Comparison of ENCODE assay signal across 8 cellular contexts in the genomic region with DNA sequence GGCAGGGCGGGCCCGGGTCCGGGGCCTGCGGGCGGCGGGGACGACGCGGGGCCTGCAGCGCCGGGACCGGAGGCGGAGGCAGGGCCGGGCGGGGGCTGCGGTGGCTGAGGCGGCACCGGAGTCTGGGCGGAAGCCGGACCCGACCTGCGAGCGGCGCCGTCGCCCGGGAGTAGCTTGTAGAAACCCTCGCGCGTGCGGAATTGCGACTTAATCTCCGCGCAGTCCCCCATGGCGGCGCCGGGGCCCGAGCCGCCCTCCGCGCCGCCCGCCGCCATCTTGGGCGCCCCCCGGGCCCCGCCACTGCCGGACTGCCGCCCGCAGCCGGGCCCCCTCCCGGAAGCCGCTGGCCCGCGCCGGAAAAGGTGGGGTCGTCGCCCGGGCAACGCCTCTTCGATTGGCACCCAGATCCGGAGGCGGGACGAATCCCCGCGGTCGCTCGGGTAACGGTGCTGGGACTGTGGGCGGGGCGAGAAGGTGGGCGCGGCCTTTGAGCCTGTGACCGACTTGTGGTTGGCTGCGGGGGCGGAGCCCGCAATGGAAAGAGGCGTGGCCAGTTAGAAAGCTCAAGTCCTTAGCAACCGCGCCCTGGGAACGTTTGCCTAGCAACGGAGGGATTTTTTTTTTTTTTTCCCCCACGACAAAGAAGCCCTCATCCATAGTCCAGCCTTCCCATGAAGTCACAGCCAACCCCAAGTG. TPM values are rescaled to one million over a fixed set of nuclear protein-coding genes. Genes with fewer than 3 reads are reported as not detected.
DNase-seq lines count a peak whose midpoint lies in the region; ATAC-seq and TF ChIP-seq lines count a peak whose summit lies in the region.

A gene with protein sequence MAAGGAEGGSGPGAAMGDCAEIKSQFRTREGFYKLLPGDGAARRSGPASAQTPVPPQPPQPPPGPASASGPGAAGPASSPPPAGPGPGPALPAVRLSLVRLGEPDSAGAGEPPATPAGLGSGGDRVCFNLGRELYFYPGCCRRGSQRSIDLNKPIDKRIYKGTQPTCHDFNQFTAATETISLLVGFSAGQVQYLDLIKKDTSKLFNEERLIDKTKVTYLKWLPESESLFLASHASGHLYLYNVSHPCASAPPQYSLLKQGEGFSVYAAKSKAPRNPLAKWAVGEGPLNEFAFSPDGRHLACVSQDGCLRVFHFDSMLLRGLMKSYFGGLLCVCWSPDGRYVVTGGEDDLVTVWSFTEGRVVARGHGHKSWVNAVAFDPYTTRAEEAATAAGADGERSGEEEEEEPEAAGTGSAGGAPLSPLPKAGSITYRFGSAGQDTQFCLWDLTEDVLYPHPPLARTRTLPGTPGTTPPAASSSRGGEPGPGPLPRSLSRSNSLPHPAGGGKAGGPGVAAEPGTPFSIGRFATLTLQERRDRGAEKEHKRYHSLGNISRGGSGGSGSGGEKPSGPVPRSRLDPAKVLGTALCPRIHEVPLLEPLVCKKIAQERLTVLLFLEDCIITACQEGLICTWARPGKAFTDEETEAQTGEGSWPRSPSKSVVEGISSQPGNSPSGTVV (minus strand): TSS at position 364 of the 696 bp plus-strand sequence. CDS start 89 bp downstream, at position 275.

- peak; percentile 52 for TF ChIP-seq POLR2A in NB4 (IDR thresholded peaks at IDR 0.05; ENCODE audit: extremely low read depth, insufficient read length)
- TF ChIP-seq POLR2A in testis (IDR thresholded peaks at IDR 0.05) = peak; percentile 13

- peak; percentile 99 for ATAC-seq in omental fat pad (ENCODE audit: low FRiP score)

- intact Hi-C loops in testis (cut with DNase I; ENCODE audit: low total_unique reads) = no loop called here

- H3K4me3 ChIP-seq in HFF-Myc (replicated peaks; ENCODE audit: low read depth, low read length) (peak within 1 kb of the TSS; percentile 90), NB4 (ENCODE audit: low read depth, low read length) (peak within 1 kb of the TSS; percentile 50), SK-N-MC (peak within 1 kb of the TSS; percentile 90), testis (peak within 1 kb of the TSS; percentile 52 to 91)

- peak; percentile 97 for DNase-seq in GM03348 (ENCODE audit: low spot score)
- DNase-seq in HFF-Myc (ENCODE audit: extremely low read depth, low read depth) = peak; percentile 95
- DNase-seq in NB4 (ENCODE audit: low read depth) = peak; percentile 93
- peak; percentile 80 for DNase-seq in SK-N-MC (ENCODE audit: low read depth, low spot score)
- peak; percentile 91 for DNase-seq in glomerular endothelial cell (ENCODE audit: extremely low read depth, low read depth, low spot score)
- peak; percentile 99 for DNase-seq in omental fat pad (ENCODE audit: low spot score)
- peak; percentile 100 for DNase-seq in testis

- peaks cover 6% of the 10 kb centered on the region for H3K27me3 Mint-ChIP-seq in activated naive CD4-positive, alpha-beta T cell treated with anti-CD3 and anti-CD28 coated beads, Interleukin-2, amount 50 U/mL, for 24 hours

- H3K36me3 ChIP-seq in SK-N-MC (ENCODE audit: insufficient read depth, low read length) = peaks cover 23% of the 10 kb centered on the region
- H3K36me3 ChIP-seq in testis (ENCODE audit: low read depth, missing control alignments) = no peaks in the 10 kb centered on the region

- peaks cover 38% of the 10 kb centered on the region for H3K4me1 Mint-ChIP-seq in activated naive CD4-positive, alpha-beta T cell treated with anti-CD3 and anti-CD28 coated beads, Interleukin-2, amount 50 U/mL, for 24 hours

- H3K27me3 ChIP-seq in testis = no peaks in the 10 kb centered on the region

- H3K9me3 ChIP-seq in SK-N-MC (ENCODE audit: low read depth, low read length) = no peaks in the 10 kb centered on the region
- H3K9me3 ChIP-seq in testis = no peaks in the 10 kb centered on the region

- H3K27ac Mint-ChIP-seq in activated naive CD4-positive, alpha-beta T cell treated with anti-CD3 and anti-CD28 coated beads, Interleukin-2, amount 50 U/mL, for 24 hours = peak within 1 kb of the TSS; percentile 88

- WGBS in testis, 2 donors = 0 to 1% methylated on average over 8 to 66 of the region's 83 CpGs

- H3K27ac ChIP-seq in SK-N-MC = peak within 1 kb of the TSS; percentile 54; the same call in 1 of the 2 replicates
- peak within 1 kb of the TSS in 1 of 2 donors; percentile 80 for H3K27ac ChIP-seq in testis

- H3K4me3 Mint-ChIP-seq in activated naive CD4-positive, alpha-beta T cell treated with anti-CD3 and anti-CD28 coated beads, Interleukin-2, amount 50 U/mL, for 24 hours = peak within 1 kb of the TSS; percentile 92

- TF ChIP-seq CTCF in HFF-Myc (IDR thresholded peaks at IDR 0.05; ENCODE audit: low read depth, low read length, missing control alignments) (no peak), NB4 (IDR thresholded peaks at IDR 0.05; ENCODE audit: low read depth, low read length) (no peak), omental fat pad (IDR thresholded peaks at IDR 0.05) (no peak), testis (IDR thresholded peaks at IDR 0.05) (no peak)

- peaks cover 13% of the 10 kb centered on the region for H3K36me3 Mint-ChIP-seq in activated naive CD4-positive, alpha-beta T cell treated with anti-CD3 and anti-CD28 coated beads, Interleukin-2, amount 50 U/mL, for 24 hours

- H3K4me1 ChIP-seq in testis = peaks cover 15% of the 10 kb centered on the region

- H3K9me3 Mint-ChIP-seq in activated naive CD4-positive, alpha-beta T cell treated with anti-CD3 and anti-CD28 coated beads, Interleukin-2, amount 50 U/mL, for 24 hours = no peaks in the 10 kb centered on the region

- H3K9ac ChIP-seq in SK-N-MC (ENCODE audit: insufficient read length) = peak within 1 kb of the TSS; percentile 90

RNA-seq across cellular contexts. Expression of the gene that starts here (rescaled TPM):
- total RNA-seq in glomerular endothelial cell = 51.2 and 62.6 TPM in 2 replicates
- 10 to 100 TPM; 26.2 to 42.5 (median 35.9) TPM for total RNA-seq in omental fat pad
- 100 to 1,000 TPM; 111 to 124 TPM for total RNA-seq in testis
- polyA plus RNA-seq in testis (ENCODE audit: insufficient read depth, low read depth, low replicate concordance) = 59.0 TPM
